ENCODE assay signal across 8 cellular contexts in the genomic region with DNA sequence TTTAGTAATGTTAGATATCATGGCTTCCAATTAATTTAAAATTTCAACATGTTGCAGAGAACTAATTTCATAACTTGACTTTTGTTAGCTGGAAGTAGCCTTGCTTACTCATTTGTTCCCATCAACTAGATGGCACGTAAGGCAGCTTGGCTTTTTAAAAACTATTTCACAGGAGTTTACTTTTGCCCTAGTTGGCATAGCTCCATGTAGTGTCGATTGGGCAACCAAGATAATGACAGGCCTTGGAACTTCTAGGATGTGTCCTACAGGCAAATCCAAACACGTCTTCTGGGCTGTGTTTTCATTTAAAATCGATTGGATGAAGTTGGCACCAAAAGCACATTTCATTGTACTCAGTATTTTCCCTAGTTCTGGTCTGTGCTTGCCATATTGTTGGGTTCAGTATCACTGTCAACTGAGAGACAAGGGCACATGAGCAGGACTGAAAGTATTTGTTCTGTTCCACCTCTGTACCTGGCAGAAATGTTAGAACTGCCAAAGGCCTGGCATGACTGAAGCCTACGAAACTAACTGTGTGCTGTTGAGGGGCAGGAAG. TPM values are rescaled to one million over a fixed set of nuclear protein-coding genes. Genes with fewer than 3 reads are reported as not detected.
DNase-seq lines count a peak whose midpoint lies in the region; ATAC-seq and TF ChIP-seq lines count a peak whose summit lies in the region.

No MANE protein-coding gene starts in this region.

- H3K27ac ChIP-seq in ascending aorta (peak overlapping the region; percentile 64 to 86), tibial nerve (peak overlapping the region; percentile 73 to 95 (median 77))

- no peak overlapping the region for H3K4me3 Mint-ChIP-seq in activated CD8-positive, alpha-beta T cell treated with anti-CD3 and anti-CD28 coated beads, Interleukin-2, amount 10 ng/mL, durations not matched to agents 7 days and 5 days

- TF ChIP-seq CTCF in ascending aorta (IDR thresholded peaks at IDR 0.05) (no peak), tibial nerve (IDR thresholded peaks at IDR 0.05) (peak in 1 of 5 experiments; percentile 18)

- no peaks in the 10 kb centered on the region for H3K27me3 Mint-ChIP-seq in activated CD8-positive, alpha-beta T cell treated with anti-CD3 and anti-CD28 coated beads, Interleukin-2, amount 10 ng/mL, durations not matched to agents 7 days and 5 days (ENCODE audit: low read depth)

- no peak for ATAC-seq in HG02588 (IDR thresholded peaks at IDR 0.05; ENCODE audit: unreplicated experiment)
- no peak for ATAC-seq in activated CD8-positive, alpha-beta T cell treated with anti-CD3 and anti-CD28 coated beads, Interleukin-2, amount 10 ng/mL, durations not matched to agents 7 days and 5 days
- no peak for ATAC-seq in GM18505 (IDR thresholded peaks at IDR 0.05; ENCODE audit: unreplicated experiment)
- ATAC-seq in HG03442 (IDR thresholded peaks at IDR 0.05; ENCODE audit: unreplicated experiment) = no peak

- no peaks in the 10 kb centered on the region for H3K9me3 Mint-ChIP-seq in activated CD8-positive, alpha-beta T cell treated with anti-CD3 and anti-CD28 coated beads, Interleukin-2, amount 10 ng/mL, durations not matched to agents 7 days and 5 days (ENCODE audit: insufficient read depth)

- TF ChIP-seq EP300 in tibial nerve (IDR thresholded peaks at IDR 0.05) = peak; percentile 93 to 98

- H3K4me3 ChIP-seq in ascending aorta (no peak overlapping the region), tibial nerve (no peak overlapping the region)

- peak; percentile 13 for DNase-seq in HuH-7.5 (ENCODE audit: low spot score)
- DNase-seq in ascending aorta (ENCODE audit: low spot score in 2 of 2) = peak; percentile 18 to 93
- DNase-seq in iris pigment epithelial cell (ENCODE audit: low read depth) = peak; percentile 96
- peak; percentile 43 to 87 for DNase-seq in tibial nerve (ENCODE audit: low spot score in 2 of 2)
- DNase-seq in activated CD8-positive, alpha-beta T cell treated with anti-CD3 and anti-CD28 coated beads, Interleukin-2, amount 10 ng/mL, durations not matched to agents 7 days and 5 days = no peak

- intact Hi-C loops in ascending aorta (cut with DNase I) = loop anchor here (2.0 kb wide), 1 partner anchor 29 kb away; the partner anchor contains the start of genes HADHA and HADHB

- CTCF ChIA-PET in activated CD8-positive, alpha-beta T cell treated with anti-CD3 and anti-CD28 coated beads, Interleukin-2, amount 10 ng/mL, durations not matched to agents 7 days and 5 days (lab: Charles Lee) = interaction anchor here (0.6 to 1.1 kb wide), 2 partner anchors 55 to 57 kb away, joined by 3 read pairs; no protein-coding TSS in a partner anchor

- no peaks in the 10 kb centered on the region for H3K9me3 ChIP-seq in ascending aorta
- no peaks in the 10 kb centered on the region for H3K9me3 ChIP-seq in tibial nerve

- 21 to 23% methylated on average over 5 of the region's 5 CpGs for whole genome bisulfite sequencing in tibial nerve, 2 donors

- H3K4me1 ChIP-seq in ascending aorta (peaks cover 0 to 18% of the 10 kb centered on the region in 2 donors), tibial nerve (peaks cover 0 to 34% (median 29%) of the 10 kb centered on the region in 4 donors)

- peaks cover 22% of the 10 kb centered on the region for H3K36me3 Mint-ChIP-seq in activated CD8-positive, alpha-beta T cell treated with anti-CD3 and anti-CD28 coated beads, Interleukin-2, amount 10 ng/mL, durations not matched to agents 7 days and 5 days (ENCODE audit: low read depth)

- H3K36me3 ChIP-seq in ascending aorta (peaks cover 24 to 28% of the 10 kb centered on the region in 2 donors), tibial nerve (peaks cover 0 to 30% (median 8%) of the 10 kb centered on the region in 3 donors)

- TF ChIP-seq POLR2A in tibial nerve (IDR thresholded peaks at IDR 0.05) (no peak), GM18505 (IDR thresholded peaks at IDR 0.05; ENCODE audit: borderline replicate concordance, extremely low read depth, insufficient read depth, insufficient read length) (no peak)

- no peak overlapping the region for H3K27ac Mint-ChIP-seq in activated CD8-positive, alpha-beta T cell treated with anti-CD3 and anti-CD28 coated beads, Interleukin-2, amount 10 ng/mL, durations not matched to agents 7 days and 5 days

- H3K27me3 ChIP-seq in ascending aorta (no peaks in the 10 kb centered on the region), tibial nerve (no peaks in the 10 kb centered on the region)

- H3K4me1 Mint-ChIP-seq in activated CD8-positive, alpha-beta T cell treated with anti-CD3 and anti-CD28 coated beads, Interleukin-2, amount 10 ng/mL, durations not matched to agents 7 days and 5 days (ENCODE audit: low read depth) = peaks cover 6% of the 10 kb centered on the region

- POLR2A ChIA-PET in activated CD8-positive, alpha-beta T cell treated with anti-CD3 and anti-CD28 coated beads, Interleukin-2, amount 10 ng/mL, durations not matched to agents 7 days and 5 days (lab: Charles Lee) = no interaction called here

RNA-seq across cellular contexts. Expression of gene HADHB, which starts 29.4 kb away (rescaled TPM):
- total RNA-seq in ascending aorta (93.4 TPM), tibial nerve (100 to 1,000 TPM in 3 of 4 donors, 10 to 100 TPM in 1; 68.1 to 121 (median 110) TPM)
- total RNA-seq in activated CD8-positive, alpha-beta T cell treated with anti-CD3 and anti-CD28 coated beads, Interleukin-2, amount 10 ng/mL, durations not matched to agents 7 days and 5 days = 10 to 100 TPM; 59.1 to 63.5 TPM

RNA-seq across cellular contexts. Expression of gene HADHA, which starts 29.7 kb away (rescaled TPM):
- total RNA-seq in ascending aorta (49.5 TPM), tibial nerve (100 to 1,000 TPM in 2 of 4 donors, 10 to 100 TPM in 2; 91.8 to 115 (median 104) TPM)
- 100 to 1,000 TPM; 119 to 124 TPM for total RNA-seq in activated CD8-positive, alpha-beta T cell treated with anti-CD3 and anti-CD28 coated beads, Interleukin-2, amount 10 ng/mL, durations not matched to agents 7 days and 5 days
